Comparison of ENCODE assay signal across 20 cellular contexts in genomic region chr10:7932301-7933036, GRCh38.
"Had no signal": no experiment of that assay in that cellular context is flagged by ENCODE, and none has a peak within 500 bp of the region (broad histone marks: within the 10 kb centered on the region; RNA-seq: fewer than 3 reads in every experiment).

No MANE protein-coding gene starts in this region.

- H3K27ac ChIP-seq: cardiac muscle cell, coronary artery, gastroesophageal sphincter, lower lobe of right lung, stomach, thoracic aorta had no signal

- FAIRE-seq: keratinocyte, urothelium cell line had no signal

- H3K27me3 ChIP-seq: cardiac muscle cell, gastroesophageal sphincter, stomach had no signal

- H3K36me3 Mint-ChIP-seq: WTC11 had no signal

- H3K4me1 Mint-ChIP-seq: T-helper 17 cell, WTC11 had no signal

- H3K9me3 ChIP-seq: gastroesophageal sphincter, stomach, thoracic aorta had no signal

- DNase-seq: activated CD4-positive, alpha-beta T cell treated with anti-CD3 and anti-CD28 coated beads for 48 hours; activated CD8-positive, alpha-beta memory T cell treated with anti-CD3 and anti-CD28 coated beads, Interleukin-2, amount 50 U/mL, for 48 hours; activated CD8-positive, alpha-beta T cell treated with anti-CD3 and anti-CD28 coated beads, Interleukin-2, amount 10 ng/mL, durations not matched to agents 7 days and 5 days; activated naive CD4-positive, alpha-beta T cell treated with Interleukin-2 at 50 U/mL for 16 hours; activated naive CD8-positive, alpha-beta T cell treated with anti-CD3 and anti-CD28 coated beads, Interleukin-2, amount 50 U/mL, for 24 hours; effector memory CD4-positive, alpha-beta T cell; lower lobe of right lung; naive thymus-derived CD8-positive, alpha-beta T cell; posterior cingulate gyrus; right cardiac atrium; stimulated activated CD4-positive, alpha-beta T cell treated with anti-CD3 and anti-CD28 coated beads, Interleukin-4, amount 100 ng/mL, for 4 hours; stomach; T-helper 17 cell had no signal

- H3K27me3 Mint-ChIP-seq: activated naive CD8-positive, alpha-beta T cell treated with anti-CD3 and anti-CD28 coated beads, Interleukin-2, amount 50 U/mL, for 24 hours; naive thymus-derived CD8-positive, alpha-beta T cell; T-helper 17 cell had no signal

- H3K27ac Mint-ChIP-seq: activated CD8-positive, alpha-beta T cell treated with anti-CD3 and anti-CD28 coated beads, Interleukin-2, amount 10 ng/mL, durations not matched to agents 7 days and 5 days; activated naive CD8-positive, alpha-beta T cell treated with anti-CD3 and anti-CD28 coated beads, Interleukin-2, amount 50 U/mL, for 24 hours; naive thymus-derived CD8-positive, alpha-beta T cell; T-helper 17 cell; WTC11 had no signal

- H3K4me3 Mint-ChIP-seq: activated CD8-positive, alpha-beta T cell treated with anti-CD3 and anti-CD28 coated beads, Interleukin-2, amount 10 ng/mL, durations not matched to agents 7 days and 5 days; activated naive CD8-positive, alpha-beta T cell treated with anti-CD3 and anti-CD28 coated beads, Interleukin-2, amount 50 U/mL, for 24 hours; naive thymus-derived CD8-positive, alpha-beta T cell; T-helper 17 cell; WTC11 had no signal

- ATAC-seq: activated CD8-positive, alpha-beta T cell treated with anti-CD3 and anti-CD28 coated beads, Interleukin-2, amount 10 ng/mL, durations not matched to agents 7 days and 5 days; activated naive CD8-positive, alpha-beta T cell treated with anti-CD3 and anti-CD28 coated beads, Interleukin-2, amount 50 U/mL, for 24 hours; gastroesophageal sphincter; lower lobe of right lung; naive thymus-derived CD8-positive, alpha-beta T cell; right cardiac atrium; T-helper 17 cell; WTC11 had no signal

- H3K4me3 ChIP-seq: cardiac muscle cell, coronary artery, gastroesophageal sphincter, lower lobe of right lung, stomach, thoracic aorta had no signal

- H3K36me3 ChIP-seq: cardiac muscle cell, gastroesophageal sphincter, lower lobe of right lung, stomach, thoracic aorta had no signal

- H3K4me1 ChIP-seq: gastroesophageal sphincter, lower lobe of right lung, stomach had no signal
